30 cellular contexts compared by ENCODE assay signal in genomic region chr1:205001101-205001620, GRCh38. TPM values are rescaled to one million over a fixed set of nuclear protein-coding genes. Genes with fewer than 3 reads are reported as not detected.
"Had no signal": no experiment of that assay in that cellular context is flagged by ENCODE, and none has a peak within 500 bp of the region (broad histone marks: within the 10 kb centered on the region; RNA-seq: fewer than 3 reads in every experiment).

No MANE protein-coding gene starts in this region.

- H3K36me3 ChIP-seq: ascending aorta, brain microvascular endothelial cell, esophagus squamous epithelium, left ventricle myocardium inferior, right lobe of liver, thoracic aorta had no signal

- H3K9me3 ChIP-seq: adrenal gland, ascending aorta, esophagus squamous epithelium, left ventricle myocardium inferior, mucosa of descending colon, right lobe of liver, thoracic aorta had no signal

- ATAC-seq: mucosa of descending colon; natural killer cell treated with Interleukin-12 subunit alpha and Interleukin-12 subunit beta and Interleukin-15 and Interleukin-18, amount 100 ng/mL, for 72 hours; right lobe of liver; stimulated activated naive CD8-positive, alpha-beta T cell treated with anti-CD3 and anti-CD28 coated beads, Interleukin-15, Interleukin-2, amounts not matched to agents 100 U/mL and 50 U/mL, for 24 hours had no signal

- H3K27ac ChIP-seq: adrenal gland, ascending aorta, brain microvascular endothelial cell, epithelial cell of prostate, esophagus squamous epithelium, left ventricle myocardium inferior, right lobe of liver, thoracic aorta had no signal

- H3K27ac Mint-ChIP-seq: activated naive CD4-positive, alpha-beta T cell treated with anti-CD3 and anti-CD28 coated beads for 36 hours; activated naive CD8-positive, alpha-beta T cell treated with anti-CD3 and anti-CD28 coated beads for 36 hours; natural killer cell treated with Interleukin-12 subunit alpha and Interleukin-12 subunit beta and Interleukin-15 and Interleukin-18, amount 100 ng/mL, for 72 hours had no signal

- H3K27me3 Mint-ChIP-seq: activated naive CD8-positive, alpha-beta T cell treated with anti-CD3 and anti-CD28 coated beads for 36 hours had no signal

- H3K36me3 Mint-ChIP-seq: activated naive CD8-positive, alpha-beta T cell treated with anti-CD3 and anti-CD28 coated beads for 36 hours; natural killer cell treated with Interleukin-12 subunit alpha and Interleukin-12 subunit beta and Interleukin-15 and Interleukin-18, amount 100 ng/mL, for 72 hours had no signal

- FAIRE-seq: endometrium, frontal cortex, islet of Langerhans, urothelium cell line had no signal

- H3K4me1 ChIP-seq: adrenal gland, ascending aorta had no signal

- H3K4me3 ChIP-seq: adrenal gland, ascending aorta, esophagus squamous epithelium, left ventricle myocardium inferior, lung, mucosa of descending colon, right lobe of liver, thoracic aorta had no signal

- DNase-seq: activated CD4-positive, alpha-beta T cell treated with anti-CD3 and anti-CD28 coated beads for 4 hours; activated CD4-positive, alpha-beta T cell treated with anti-CD3 and anti-CD28 coated beads, Interleukin-2, amount 50 U/mL, for 48 hours; activated CD8-positive, alpha-beta memory T cell treated with anti-CD3 and anti-CD28 coated beads for 24 hours; activated effector memory CD4-positive, alpha-beta T cell treated with Interleukin-2 at 50 U/mL for 16 hours; activated naive CD4-positive, alpha-beta T cell treated with anti-CD3 and anti-CD28 coated beads for 36 hours; activated naive CD8-positive, alpha-beta T cell treated with anti-CD3 and anti-CD28 coated beads for 36 hours; adrenal gland; brain microvascular endothelial cell; dermis blood vessel endothelial cell; effector CD8-positive, alpha-beta T cell; esophagus squamous epithelium; left ventricle myocardium inferior; mesendoderm; mucosa of descending colon; right lobe of liver; stimulated activated CD4-positive, alpha-beta T cell treated with anti-CD3 and anti-CD28 coated beads, Interleukin-4, amount 100 ng/mL, for 1 hour; stimulated activated naive CD8-positive, alpha-beta T cell treated with anti-CD3 and anti-CD28 coated beads, Interleukin-15, Interleukin-2, amounts not matched to agents 100 U/mL and 50 U/mL, for 24 hours; trophoblast cell had no signal

- H3K4me1 Mint-ChIP-seq: activated naive CD8-positive, alpha-beta T cell treated with anti-CD3 and anti-CD28 coated beads for 36 hours had no signal

- H3K4me3 Mint-ChIP-seq: activated naive CD4-positive, alpha-beta T cell treated with anti-CD3 and anti-CD28 coated beads for 36 hours; activated naive CD8-positive, alpha-beta T cell treated with anti-CD3 and anti-CD28 coated beads for 36 hours; natural killer cell treated with Interleukin-12 subunit alpha and Interleukin-12 subunit beta and Interleukin-15 and Interleukin-18, amount 100 ng/mL, for 72 hours had no signal

- H3K27me3 ChIP-seq: adrenal gland, ascending aorta, right lobe of liver had no signal

- H3K9me3 Mint-ChIP-seq: activated naive CD4-positive, alpha-beta T cell treated with anti-CD3 and anti-CD28 coated beads for 36 hours; activated naive CD8-positive, alpha-beta T cell treated with anti-CD3 and anti-CD28 coated beads for 36 hours; natural killer cell treated with Interleukin-12 subunit alpha and Interleukin-12 subunit beta and Interleukin-15 and Interleukin-18, amount 100 ng/mL, for 72 hours had no signal

RNA-seq across cellular contexts. Expression of gene CNTN2, which starts 41.9 kb away (rescaled TPM):
- total RNA-seq: activated naive CD4-positive, alpha-beta T cell treated with anti-CD3 and anti-CD28 coated beads for 36 hours; activated naive CD8-positive, alpha-beta T cell treated with anti-CD3 and anti-CD28 coated beads for 36 hours; dermis blood vessel endothelial cell; myocyte; natural killer cell treated with Interleukin-12 subunit alpha and Interleukin-12 subunit beta and Interleukin-15 and Interleukin-18, amount 100 ng/mL, for 72 hours; osteocyte; T-helper 1 cell treated with Interleukin-12 subunit alpha and Interleukin-12 subunit beta and Interleukin-4 antibody, amounts not matched to agents 30 ng/mL and 1 ng/mL, for 36 hours had no signal
